25 cellular contexts compared by ENCODE assay signal in the genomic region with DNA sequence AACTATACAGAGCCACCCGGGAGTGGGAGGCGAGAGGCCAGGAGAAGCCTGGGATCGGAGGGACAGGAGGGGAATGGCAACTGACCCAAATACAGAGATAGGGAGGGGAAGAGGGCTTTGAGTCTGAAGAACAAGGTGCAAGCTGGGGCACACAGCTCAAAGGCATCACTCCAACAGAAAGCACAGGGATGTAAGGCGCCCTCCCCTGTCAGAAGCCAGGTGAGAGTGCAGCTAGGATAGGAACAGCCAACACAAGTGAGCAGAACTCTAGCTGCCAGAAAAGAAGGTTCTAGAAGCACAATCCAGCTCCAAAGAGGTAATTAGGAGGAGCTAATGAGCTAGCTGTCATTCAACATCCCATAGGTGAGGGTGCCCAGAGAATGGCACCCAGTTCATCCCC.
"Had no signal": no experiment of that assay in that cellular context is flagged by ENCODE, and none has a peak within 500 bp of the region (broad histone marks: within the 10 kb centered on the region; RNA-seq: fewer than 3 reads in every experiment).

No MANE protein-coding gene starts in this region.

- ATAC-seq: mucosa of descending colon; naive thymus-derived CD4-positive, alpha-beta T cell; natural killer cell treated with Interleukin-12 subunit alpha and Interleukin-12 subunit beta and Interleukin-15 and Interleukin-18, amount 100 ng/mL, for 72 hours; pancreas; right cardiac atrium; sciatic nerve; stimulated activated effector memory CD8-positive, alpha-beta T cell treated with anti-CD3 and anti-CD28 coated beads, Interleukin-12 subunit alpha, Interleukin-12 subunit beta, amount 100 ng/mL, for 72 hours had no signal

- H3K27me3 ChIP-seq: pancreas, suprapubic skin, tibial artery, uterus had no signal

- H3K4me3 ChIP-seq: left ventricle myocardium inferior, lung, mucosa of descending colon, pancreas, prostate gland, skin epidermis, spleen, suprapubic skin, thoracic aorta, tibial artery, uterus had no signal

- H3K36me3 Mint-ChIP-seq: naive thymus-derived CD4-positive, alpha-beta T cell; natural killer cell treated with Interleukin-12 subunit alpha and Interleukin-12 subunit beta and Interleukin-15 and Interleukin-18, amount 100 ng/mL, for 72 hours; stimulated activated effector memory CD8-positive, alpha-beta T cell treated with anti-CD3 and anti-CD28 coated beads, Interleukin-12 subunit alpha, Interleukin-12 subunit beta, amount 100 ng/mL, for 72 hours had no signal

- H3K36me3 ChIP-seq: left ventricle myocardium inferior, pancreas, prostate gland, spleen, suprapubic skin, thoracic aorta, tibial artery, uterus had no signal

- H3K4me1 Mint-ChIP-seq: naive thymus-derived CD4-positive, alpha-beta T cell; stimulated activated effector memory CD8-positive, alpha-beta T cell treated with anti-CD3 and anti-CD28 coated beads, Interleukin-12 subunit alpha, Interleukin-12 subunit beta, amount 100 ng/mL, for 72 hours had no signal

- H3K9me3 ChIP-seq: left ventricle myocardium inferior, mucosa of descending colon, pancreas, prostate gland, spleen, suprapubic skin, thoracic aorta, tibial artery, uterus had no signal

- H3K27ac ChIP-seq: left ventricle myocardium inferior, pancreas, prostate gland, skin epidermis, spleen, suprapubic skin, thoracic aorta, tibial artery, uterus had no signal

- DNase-seq: hypothalamus; islet precursor cell; left ventricle myocardium inferior; midbrain; mucosa of descending colon; naive thymus-derived CD4-positive, alpha-beta T cell; nucleus accumbens; pancreas; retina; right cardiac atrium; spleen; stimulated activated CD4-positive, alpha-beta T cell treated with anti-CD3 and anti-CD28 coated beads, Interleukin-4, amount 100 ng/mL, for 24 hours; stimulated activated naive CD4-positive, alpha-beta T cell; tibial artery; uterus had no signal

- H3K9me3 Mint-ChIP-seq: stimulated activated effector memory CD8-positive, alpha-beta T cell treated with anti-CD3 and anti-CD28 coated beads, Interleukin-12 subunit alpha, Interleukin-12 subunit beta, amount 100 ng/mL, for 72 hours; stimulated activated naive CD8-positive, alpha-beta T cell treated with anti-CD3 and anti-CD28 coated beads, Interleukin-15, Interleukin-2, amounts not matched to agents 100 ng/mL and 50 ng/mL, for 24 hours; type B pancreatic cell had no signal

- H3K27ac Mint-ChIP-seq: naive thymus-derived CD4-positive, alpha-beta T cell; natural killer cell treated with Interleukin-12 subunit alpha and Interleukin-12 subunit beta and Interleukin-15 and Interleukin-18, amount 100 ng/mL, for 72 hours; stimulated activated effector memory CD8-positive, alpha-beta T cell treated with anti-CD3 and anti-CD28 coated beads, Interleukin-12 subunit alpha, Interleukin-12 subunit beta, amount 100 ng/mL, for 72 hours; stimulated activated naive CD8-positive, alpha-beta T cell treated with anti-CD3 and anti-CD28 coated beads, Interleukin-15, Interleukin-2, amounts not matched to agents 100 ng/mL and 50 ng/mL, for 24 hours; type B pancreatic cell had no signal

- H3K4me3 Mint-ChIP-seq: naive thymus-derived CD4-positive, alpha-beta T cell; natural killer cell treated with Interleukin-12 subunit alpha and Interleukin-12 subunit beta and Interleukin-15 and Interleukin-18, amount 100 ng/mL, for 72 hours; stimulated activated effector memory CD8-positive, alpha-beta T cell treated with anti-CD3 and anti-CD28 coated beads, Interleukin-12 subunit alpha, Interleukin-12 subunit beta, amount 100 ng/mL, for 72 hours; stimulated activated naive CD8-positive, alpha-beta T cell treated with anti-CD3 and anti-CD28 coated beads, Interleukin-15, Interleukin-2, amounts not matched to agents 100 ng/mL and 50 ng/mL, for 24 hours; type B pancreatic cell had no signal

- H3K27me3 Mint-ChIP-seq: natural killer cell treated with Interleukin-12 subunit alpha and Interleukin-12 subunit beta and Interleukin-15 and Interleukin-18, amount 100 ng/mL, for 72 hours; stimulated activated naive CD8-positive, alpha-beta T cell treated with anti-CD3 and anti-CD28 coated beads, Interleukin-15, Interleukin-2, amounts not matched to agents 100 ng/mL and 50 ng/mL, for 24 hours; type B pancreatic cell had no signal

- H3K4me1 ChIP-seq: left ventricle myocardium inferior, pancreas, prostate gland, spleen, suprapubic skin, tibial artery, uterus had no signal
